Comparison of ENCODE assay signal across 3 cellular contexts in the genomic region with DNA sequence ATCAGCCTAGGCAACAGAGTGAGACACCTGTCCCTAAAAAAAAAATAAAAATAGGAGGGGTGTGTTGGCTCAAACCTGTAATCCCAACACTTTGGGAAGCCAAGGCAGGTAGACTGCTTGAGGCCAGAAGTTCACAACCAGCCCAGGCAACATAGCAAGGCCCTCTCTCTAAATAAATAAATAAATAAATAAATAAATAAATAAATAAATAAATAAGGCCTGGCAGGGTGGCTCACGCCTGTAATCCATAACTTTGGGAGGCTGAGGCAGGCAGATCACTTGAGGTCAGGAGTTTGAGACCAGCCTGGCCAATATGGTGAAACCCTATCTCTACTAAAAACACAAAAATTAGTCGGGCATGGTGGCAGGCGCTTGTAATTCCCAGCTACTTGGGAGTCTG. TPM values are rescaled to one million over a fixed set of nuclear protein-coding genes. Genes with fewer than 3 reads are reported as not detected.
"Had no signal": no experiment of that assay in that cellular context is flagged by ENCODE, and none has a peak within 500 bp of the region (broad histone marks: within the 10 kb centered on the region; RNA-seq: fewer than 3 reads in every experiment).

No MANE protein-coding gene starts in this region.

RNA-seq across cellular contexts. Expression of gene MCHR1, which starts 54.0 kb away (rescaled TPM):
- total RNA-seq: H4, HT-29 had no signal
- polyA plus RNA-seq: IgD-negative memory B cell had no signal
